16 cellular contexts compared by ENCODE assay signal in the genomic region with DNA sequence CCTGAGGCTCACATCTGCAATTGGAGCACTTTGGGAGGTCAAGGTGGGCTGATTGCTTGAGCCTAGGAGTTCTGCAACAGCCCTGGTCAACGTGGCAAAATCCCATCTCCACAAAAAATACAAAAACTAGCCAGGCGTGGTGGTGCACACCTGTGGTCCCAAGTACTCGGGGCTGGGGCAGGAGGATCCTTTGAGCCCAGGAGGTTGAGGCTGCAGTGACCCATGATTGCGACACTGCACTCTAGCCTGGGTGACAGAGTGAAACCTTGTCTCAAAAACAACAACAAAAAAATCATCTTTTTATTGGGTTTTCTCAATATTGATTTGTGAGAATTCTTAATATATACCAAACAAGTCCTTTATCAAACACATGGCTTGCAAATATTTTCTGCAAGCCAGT.
DNase-seq lines count a peak whose midpoint lies in the region; ATAC-seq, FAIRE-seq and TF ChIP-seq lines count a peak whose summit lies in the region.
"Had no signal": no experiment of that assay in that cellular context is flagged by ENCODE, and none has a peak within 500 bp of the region (broad histone marks: within the 10 kb centered on the region; RNA-seq: fewer than 3 reads in every experiment).

No MANE protein-coding gene starts in this region.

- H3K9me1 ChIP-seq in K562 (ENCODE audit: control insufficient read depth, insufficient read depth, low read length), result no peaks in the 10 kb centered on the region

- no peak for DNase-seq in K562 (ENCODE audit: extremely low read depth in 1 of 4, low spot score in 3 of 4)
- DNase-seq in left lobe of liver (ENCODE audit: low spot score), result no peak
- DNase-seq in activated naive CD4-positive, alpha-beta T cell (lab: John Stamatoyannopoulos, UW), result no peak
- no peak for DNase-seq in kidney glomerular epithelial cell (lab: John Stamatoyannopoulos, UW)
- DNase-seq: activated effector memory CD4-positive, alpha-beta T cell treated with anti-CD3 and anti-CD28 coated beads, Interleukin-2, amount 50 U/mL, for 16 hours; cortex of kidney; mesenchymal stem cell; NCI-H1048; NCI-H748 treated with DMSO at 0.1 percent for 48 hours had no signal

- POLR2A ChIA-PET in K562 (lab: Yijun Ruan, JAX), result interaction anchor here (1.1 kb wide), 1 partner anchor 13 kb away, joined by 5 read pairs; no protein-coding TSS in a partner anchor

- FAIRE-seq in K562 (lab: Jason Lieb, UNC), result no peak
- FAIRE-seq: urothelium cell line had no signal

- TF ChIP-seq POLR2A in K562 (conservative IDR thresholded peaks at IDR 0.05), result no peak

- H4K20me1 ChIP-seq in K562 (replicated peaks; ENCODE audit: control insufficient read depth, insufficient read depth, low read length), result no peaks in the 10 kb centered on the region

- H3K4me1 ChIP-seq in K562 (replicated peaks in 1 of 2; ENCODE audit: control insufficient read depth in 2 of 2, insufficient read depth in 2 of 2, low read length in 2 of 2), result no peaks in the 10 kb centered on the region; a peak in 1 of 5 replicates

- intact Hi-C loops in K562 (cut with micrococcal nuclease), result no loop called here

- no peak overlapping the region for H3K9ac ChIP-seq in K562 (ENCODE audit: insufficient read depth in 1 of 2, low read depth in 2 of 2, low read length in 2 of 2)

- no TSS peak for BruUV-seq in K562 (replicated peaks; lab: Mats Ljungman, UMichigan)

- no peak overlapping the region for H3K4me2 ChIP-seq in K562 (ENCODE audit: insufficient read depth, low read length)

- peaks cover 31% of the 10 kb centered on the region; the same call in 1 of the 3 replicates for H3K36me3 ChIP-seq in K562 (ENCODE audit: control insufficient read depth, insufficient read depth, low read length)
- H3K36me3 ChIP-seq: gastroesophageal sphincter had no signal

- CTCF ChIA-PET in K562 (lab: Yijun Ruan, JAX; ENCODE audit: low intra/inter-chr PET ratio), result no interaction called here

- no peaks in the 10 kb centered on the region for H3K9me3 ChIP-seq in K562 (replicated peaks; ENCODE audit: control insufficient read depth, insufficient read depth, low read depth, low read length)
- H3K9me3 ChIP-seq: gastroesophageal sphincter had no signal

- 94% methylated on average over 3 of the region's 4 CpGs for WGBS in K562 (ENCODE audit: insufficient coverage, low coverage, missing lambda C conversion rate)

- H3K4me3 ChIP-seq in K562, result no peak overlapping the region
- H3K4me3 ChIP-seq: gastroesophageal sphincter had no signal

- no peak for TF ChIP-seq EP300 in K562 (IDR thresholded peaks at IDR 0.05; ENCODE audit: low read length)

- no peak for TF ChIP-seq RAD21 in K562 (CRISPR knock-in tag; conservative IDR thresholded peaks at IDR 0.05 in 1 of 2, IDR thresholded peaks at IDR 0.05 in 1 of 2)

- H3K27ac ChIP-seq in K562 (ENCODE audit: extremely low read depth, low read depth, low read length), result no peak overlapping the region
- H3K27ac ChIP-seq: epithelial cell of prostate, gastroesophageal sphincter had no signal

- H2AFZ ChIP-seq in K562 (ENCODE audit: low read depth, low read length), result no peak overlapping the region

- TF ChIP-seq CTCF in K562 (IDR thresholded peaks at IDR 0.05 in 2 of 3, conservative IDR thresholded peaks at IDR 0.05 in 1 of 3; ENCODE audit: insufficient read depth in 2 of 3, low read depth in 1 of 3, low read length in 3 of 3), result no peak

- no peaks in the 10 kb centered on the region for H3K27me3 ChIP-seq in K562 (ENCODE audit: control insufficient read depth in 2 of 2, insufficient read depth in 2 of 2, low read length in 2 of 2)
- H3K27me3 ChIP-seq: gastroesophageal sphincter had no signal

- peaks cover 96% of the 10 kb centered on the region for H3K79me2 ChIP-seq in K562 (ENCODE audit: control insufficient read depth, insufficient read depth, low read length)

- peak; percentile 31 for ATAC-seq in GM18502 (IDR thresholded peaks at IDR 0.05; ENCODE audit: poor library complexity, unreplicated experiment)
- ATAC-seq in GM21526 (IDR thresholded peaks at IDR 0.05; ENCODE audit: low FRiP score, unreplicated experiment), result peak; percentile 15
- peak; percentile 36 for ATAC-seq in HG03064 (IDR thresholded peaks at IDR 0.05; ENCODE audit: low read depth, unreplicated experiment)
- ATAC-seq in K562, result peak; percentile 60
- no peak for ATAC-seq in left lobe of liver
- no peak for ATAC-seq in HG03571 (IDR thresholded peaks at IDR 0.05; ENCODE audit: unreplicated experiment)
- ATAC-seq: gastroesophageal sphincter had no signal

- in situ Hi-C loops in K562 (cut with MboI), result no loop called here

TF ChIP-seq in K562, 482 proteins besides CTCF, POLR2A, EP300 and RAD21:
- TF ChIP-seq CHD2 (IDR thresholded peaks at IDR 0.05; ENCODE audit: low read depth, low read length), result no peak
- no peak for TF ChIP-seq TBP (optimal IDR thresholded peaks at IDR 0.05; ENCODE audit: low read depth, low read length)
- TF ChIP-seq ILF3 (IDR thresholded peaks at IDR 0.05; ENCODE audit: borderline replicate concordance), result no peak
- TF ChIP-seq CEBPB (tag; IDR thresholded peaks at IDR 0.05), result peak; percentile 89
- TF ChIP-seq CEBPG (CRISPR knock-in tag; IDR thresholded peaks at IDR 0.05), result peak; percentile 47
- TF ChIP-seq CEBPG (tag; conservative IDR thresholded peaks at IDR 0.05 in 1 of 2, IDR thresholded peaks at IDR 0.05 in 1 of 2), result peak in 1 of 2 experiments; percentile 35; a peak in 1 of 4 replicates
- TF ChIP-seq ZNF143 (CRISPR knock-in tag; IDR thresholded peaks at IDR 0.05), result no peak

Comparison
In these comparisons a context has a peak if more than half of its experiments do, and no peak if none do; other contexts are left out.
1. ATAC-seq: peak in GM18502 (single experiment), GM21526 (single experiment), HG03064 (single experiment) and K562 (single experiment); none in left lobe of liver (single experiment) and HG03571 (single experiment).